ENCODE assay signal across 1 cellular context in genomic region chr3:43298761-43299160, GRCh38.
TF ChIP-seq lines count a peak whose summit lies in the region.

No MANE protein-coding gene starts in this region.

TF ChIP-seq in SK-N-SH treated with all-trans-retinoic acid at 6 μM for 48 hours, 23 proteins besides CTCF, POLR2A, EP300 and RAD21 (continued from another document):
- TF ChIP-seq PATZ1 (CRISPR knock-in tag; IDR thresholded peaks at IDR 0.05; ENCODE audit: borderline replicate concordance) (no peak), ARNTL (CRISPR knock-in tag; IDR thresholded peaks at IDR 0.05; ENCODE audit: borderline replicate concordance, low read depth) (no peak), ESRRG (CRISPR knock-in tag; IDR thresholded peaks at IDR 0.05) (no peak), BACH2 (CRISPR knock-in tag; IDR thresholded peaks at IDR 0.05; ENCODE audit: borderline replicate concordance) (no peak), PPARA (CRISPR knock-in tag; IDR thresholded peaks at IDR 0.05; ENCODE audit: borderline replicate concordance) (no peak), ZNF8 (CRISPR knock-in tag; IDR thresholded peaks at IDR 0.05) (no peak), GLIS3 (CRISPR knock-in tag; IDR thresholded peaks at IDR 0.05) (no peak), ZNF565 (CRISPR knock-in tag; conservative IDR thresholded peaks at IDR 0.05; ENCODE audit: low read depth) (no peak), ZFP30 (CRISPR knock-in tag; IDR thresholded peaks at IDR 0.05) (no peak)
